Comparison of ENCODE assay signal across 8 cellular contexts in the genomic region with DNA sequence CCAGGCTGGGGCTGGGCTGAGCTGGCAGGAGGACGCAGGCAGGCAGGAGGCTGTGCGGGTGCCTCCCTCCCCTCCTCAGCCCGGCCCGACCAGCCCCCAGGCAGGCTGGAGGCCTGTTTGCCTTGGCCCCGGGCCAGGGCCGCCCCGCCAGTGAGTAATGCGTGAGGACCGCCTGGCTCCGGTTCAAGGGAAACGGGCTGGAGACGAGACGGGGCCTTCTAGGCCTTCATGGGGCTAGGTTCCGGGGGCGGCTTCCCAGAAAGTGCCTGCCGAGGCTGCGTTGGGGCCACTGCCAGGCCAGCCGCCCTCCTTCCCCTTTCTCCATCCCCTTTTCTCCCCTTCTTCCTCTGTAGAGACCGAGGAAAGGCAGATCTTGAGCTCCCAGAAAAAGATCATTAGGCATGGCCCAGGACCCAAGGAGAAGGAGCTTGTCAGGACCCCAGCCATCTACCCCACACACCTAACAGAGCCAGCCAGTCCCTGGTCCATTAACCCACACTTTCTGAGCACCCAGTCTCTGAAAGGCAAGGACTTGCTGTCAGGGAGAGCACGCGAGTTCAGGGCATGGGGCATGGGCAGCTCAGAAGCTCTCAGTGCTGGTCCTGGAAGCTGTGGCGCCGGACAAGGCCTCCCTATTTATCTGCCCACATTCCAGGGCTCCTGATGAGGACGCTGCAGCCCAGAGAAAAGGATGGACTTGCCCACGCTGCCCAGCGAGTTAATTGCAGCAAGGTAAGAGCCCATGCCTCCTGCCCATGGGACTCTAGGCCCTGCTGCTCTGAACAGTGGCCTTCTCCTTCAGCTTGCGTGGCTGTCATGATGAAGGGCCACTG. TPM values are rescaled to one million over a fixed set of nuclear protein-coding genes. Genes with fewer than 3 reads are reported as not detected.
DNase-seq lines count a peak whose midpoint lies in the region; ATAC-seq, FAIRE-seq and TF ChIP-seq lines count a peak whose summit lies in the region.

No MANE protein-coding gene starts in this region.

- 38% methylated on average over 16 of the region's 27 CpGs for WGBS in K562 (ENCODE audit: insufficient coverage, low coverage, missing lambda C conversion rate)

- peaks cover 6% of the 10 kb centered on the region for H3K9me3 Mint-ChIP-seq in CD8-positive, alpha-beta T cell

- intact Hi-C loops in K562 (cut with micrococcal nuclease), result no loop called here
- intact Hi-C loops in CD8-positive, alpha-beta T cell (cut with DNase I, micrococcal nuclease), result no loop called here

- no peak for FAIRE-seq in K562 (lab: Jason Lieb, UNC)

- no peak for TF ChIP-seq EP300 in K562 (IDR thresholded peaks at IDR 0.05; ENCODE audit: low read length)

- ATAC-seq in K562 (peak; percentile 86), HG02588 (IDR thresholded peaks at IDR 0.05; ENCODE audit: unreplicated experiment) (no peak)
- no peak for ATAC-seq in CD8-positive, alpha-beta T cell

- H3K9ac ChIP-seq in K562 (ENCODE audit: insufficient read depth in 1 of 2, low read depth in 2 of 2, low read length in 2 of 2) (peak overlapping the region; percentile 39 to 78; a peak in 3 of 4 replicates), subcutaneous abdominal adipose tissue (ENCODE audit: low read length in 5 of 5) (peak overlapping the region in 2 of 5 donors; percentile 13 to 33)

- no peaks in the 10 kb centered on the region for H3K9me1 ChIP-seq in K562 (ENCODE audit: control insufficient read depth, insufficient read depth, low read length)

- H3K27me3 ChIP-seq in K562 (ENCODE audit: control insufficient read depth in 2 of 2, insufficient read depth in 2 of 2, low read length in 2 of 2) (no peaks in the 10 kb centered on the region), subcutaneous abdominal adipose tissue (ENCODE audit: control insufficient read depth in 5 of 5, insufficient read depth in 4 of 5, low read length in 5 of 5) (no peaks in the 10 kb centered on the region)
- H3K27me3 ChIP-seq in CD8-positive, alpha-beta T cell (ENCODE audit: insufficient read depth, low read length), result no peaks in the 10 kb centered on the region

- peaks cover 10% of the 10 kb centered on the region for H3K4me1 Mint-ChIP-seq in CD8-positive, alpha-beta T cell (ENCODE audit: low read depth)

- TF ChIP-seq POLR2A in K562 (conservative IDR thresholded peaks at IDR 0.05), result no peak

- in situ Hi-C loops in K562 (cut with MboI), result no loop called here

- TF ChIP-seq CTCF in K562 (IDR thresholded peaks at IDR 0.05 in 2 of 3, conservative IDR thresholded peaks at IDR 0.05 in 1 of 3; ENCODE audit: insufficient read depth in 2 of 3, low read depth in 1 of 3, low read length in 3 of 3), result no peak
- no peak for TF ChIP-seq CTCF in CD8-positive, alpha-beta T cell (IDR thresholded peaks at IDR 0.05)

- H4K20me1 ChIP-seq in K562 (replicated peaks; ENCODE audit: control insufficient read depth, insufficient read depth, low read length), result no peaks in the 10 kb centered on the region

- no peak overlapping the region for H3K4me3 Mint-ChIP-seq in CD8-positive, alpha-beta T cell

- peaks cover 15 to 16% of the 10 kb centered on the region in 2 experiments for H3K4me1 ChIP-seq in K562 (replicated peaks in 1 of 2; ENCODE audit: control insufficient read depth in 2 of 2, insufficient read depth in 2 of 2, low read length in 2 of 2)
- H3K4me1 ChIP-seq in subcutaneous abdominal adipose tissue (ENCODE audit: control insufficient read depth in 5 of 5, insufficient read depth in 5 of 5, low read length in 5 of 5), result peaks cover 12 to 30% (median 29%) of the 10 kb centered on the region in 5 donors
- peaks cover 6% of the 10 kb centered on the region for H3K4me1 ChIP-seq in CD8-positive, alpha-beta T cell (ENCODE audit: insufficient read depth, low read length)

- no peaks in the 10 kb centered on the region for H3K36me3 ChIP-seq in K562 (ENCODE audit: control insufficient read depth, insufficient read depth, low read length)
- no peaks in the 10 kb centered on the region for H3K36me3 ChIP-seq in subcutaneous abdominal adipose tissue (ENCODE audit: control insufficient read depth in 5 of 5, insufficient read depth in 5 of 5, low read length in 5 of 5)
- no peaks in the 10 kb centered on the region for H3K36me3 ChIP-seq in CD8-positive, alpha-beta T cell (ENCODE audit: insufficient read depth, low read length)

- peak overlapping the region; percentile 81 for H2AFZ ChIP-seq in K562 (ENCODE audit: low read depth, low read length)

- no peak overlapping the region; the same call in 1 of the 2 replicates for H3K4me2 ChIP-seq in K562 (ENCODE audit: insufficient read depth, low read length)

- H3K36me3 Mint-ChIP-seq in CD8-positive, alpha-beta T cell, result no peaks in the 10 kb centered on the region

- DNase-seq in COLO668 (lab: John Stamatoyannopoulos, UW; ENCODE audit: unreplicated experiment) (peak; percentile 96), NCI-H1436 treated with DMSO at 0.1 percent for 48 hours (lab: John Stamatoyannopoulos, UW) (peak; percentile 39), K562 (ENCODE audit: extremely low read depth in 1 of 4, low spot score in 3 of 4) (peak; percentile 67 to 78 (median 70)), kidney tubule cell (ENCODE audit: low spot score) (peak; percentile 93)
- DNase-seq in CD8-positive, alpha-beta T cell, result no peak
- DNase-seq in activated CD4-positive, alpha-beta T cell treated with anti-CD3 and anti-CD28 coated beads, Interleukin-2, amount 50 U/mL, for 1 hour, result no peak

- 0 out of 4 replicates have a peak, but pooled peaks of 1 of the 2 experiments have one; percentile 11 for TF ChIP-seq RAD21 in K562 (CRISPR knock-in tag; conservative IDR thresholded peaks at IDR 0.05 in 1 of 2, IDR thresholded peaks at IDR 0.05 in 1 of 2)

- no peaks in the 10 kb centered on the region for H3K27me3 Mint-ChIP-seq in CD8-positive, alpha-beta T cell (ENCODE audit: low read depth)

- H3K9me3 ChIP-seq in K562 (replicated peaks; ENCODE audit: control insufficient read depth, insufficient read depth, low read depth, low read length), result no peaks in the 10 kb centered on the region
- H3K9me3 ChIP-seq in subcutaneous abdominal adipose tissue (ENCODE audit: control insufficient read depth in 5 of 5, low read length in 5 of 5), result peaks cover 0 to 19% (median 12%) of the 10 kb centered on the region in 5 donors
- no peaks in the 10 kb centered on the region for H3K9me3 ChIP-seq in CD8-positive, alpha-beta T cell (ENCODE audit: low read length)

- POLR2A ChIA-PET in K562 (lab: Yijun Ruan, JAX), result no interaction called here
- POLR2A ChIA-PET in CD8-positive, alpha-beta T cell (lab: Charles Lee), result no interaction called here

- H3K79me2 ChIP-seq in K562 (ENCODE audit: control insufficient read depth, insufficient read depth, low read length), result no peaks in the 10 kb centered on the region

- CTCF ChIA-PET in K562 (lab: Yijun Ruan, JAX; ENCODE audit: low intra/inter-chr PET ratio), result no interaction called here
- CTCF ChIA-PET in CD8-positive, alpha-beta T cell (lab: Charles Lee), result interaction anchor here (2.7 kb wide), 1 partner anchor 12 kb away, joined by 13 read pairs; no protein-coding TSS in a partner anchor

- H3K27ac ChIP-seq in K562 (ENCODE audit: extremely low read depth, low read depth, low read length) (peak overlapping the region; percentile 41; the same call in 2 of the 3 replicates), subcutaneous abdominal adipose tissue (ENCODE audit: low read depth, low read length) (peak overlapping the region; percentile 59)
- H3K27ac ChIP-seq in CD8-positive, alpha-beta T cell (ENCODE audit: low read depth, low read length), result no peak overlapping the region

- H3K27ac Mint-ChIP-seq in CD8-positive, alpha-beta T cell, result no peak overlapping the region

- H3K4me3 ChIP-seq in K562 (no peak overlapping the region), subcutaneous abdominal adipose tissue (ENCODE audit: low read depth in 1 of 5, low read length in 5 of 5) (peak overlapping the region in 1 of 5 donors; percentile 17)
- no peak overlapping the region for H3K4me3 ChIP-seq in CD8-positive, alpha-beta T cell (ENCODE audit: low read depth, low read length)

- no TSS peak for BruUV-seq in K562 (replicated peaks; lab: Mats Ljungman, UMichigan)

TF ChIP-seq in K562, 482 proteins besides CTCF, POLR2A, EP300 and RAD21 (continues in another document):
- TF ChIP-seq SMAD2 (IDR thresholded peaks at IDR 0.05; ENCODE audit: low read depth, low read length), result no peak
- no peak for TF ChIP-seq ZNF77 (CRISPR knock-in tag; IDR thresholded peaks at IDR 0.05)
- no peak for TF ChIP-seq ZFPM2 (CRISPR knock-in tag; IDR thresholded peaks at IDR 0.05)

RNA-seq across cellular contexts. Expression of a gene that starts 48.5 kb away (rescaled TPM):
- total RNA-seq in K562 (2011; cell fraction: chromatin; rRNA removed; ENCODE audit: low replicate concordance), result 2.6 and 6.2 TPM in 2 replicates
- 3.9 and 7.0 TPM in 2 replicates for total RNA-seq in K562 (2011; cell fraction: nucleolus; rRNA removed)
- 3.3 and 4.1 TPM in 2 replicates for total RNA-seq in K562 (2011; cell fraction: nucleoplasm; rRNA removed)
- total RNA-seq in K562 (2014; rRNA removed) (2.9 and 3.0 TPM in 2 replicates), K562 (2014; rRNA removed; fragmentation: Illumina TruSeq; extraction: Trizol) (1.1 and 1.3 TPM in 2 replicates), K562 (2015; rRNA removed; fragmentation: Illumina TruSeq; extraction: Trizol) (0.90 and 0.94 TPM in 2 replicates), K562 (2021) (2.1 and 2.5 TPM in 2 replicates)
- polyA plus RNA-seq in K562 (2011; rRNA removed) (1.8 TPM in 2 replicates), K562 (2014; fragmentation: Illumina TruSeq; extraction: Trizol) (1.4 and 1.6 TPM in 2 replicates), K562 (2014; fragmentation: Nextera tagmentation; extraction: Ambion mirVana) (under 1 TPM; 0.13 to 0.23 TPM), K562 (2014; rRNA removed) (1.8 and 2.9 TPM in 2 replicates)
- polyA plus RNA-seq in K562 (2011; cell fraction: cytosol; rRNA removed), result 3.3 and 3.7 TPM in 2 replicates
- polyA plus RNA-seq in K562 (2011; cell fraction: nucleus; rRNA removed), result 4.6 and 5.7 TPM in 2 replicates
- polyA plus RNA-seq in K562 (2012), result 1.7 and 4.1 TPM in 2 replicates
- 3.4 and 3.7 TPM in 2 replicates for polyA minus RNA-seq in K562 (2011; rRNA and poly(A)+ RNA removed)
- 2.0 and 4.6 TPM in 2 replicates for polyA minus RNA-seq in K562 (2011; cell fraction: cytosol; rRNA and poly(A)+ RNA removed)
- 3.8 and 4.7 TPM in 2 replicates for polyA minus RNA-seq in K562 (2011; cell fraction: nucleus; rRNA and poly(A)+ RNA removed)
- total RNA-seq in CD8-positive, alpha-beta T cell, result 100 to 1,000 TPM; 227 to 236 TPM

Comparison
In these comparisons a context has a peak if more than half of its experiments do, and no peak if none do; other contexts are left out.
1. DNase-seq: peak in COLO668 (single experiment), NCI-H1436 treated with DMSO at 0.1 percent for 48 hours (single experiment), K562 (4 of 4) and kidney tubule cell (single experiment); none in CD8-positive, alpha-beta T cell (0 of 7) and activated CD4-positive, alpha-beta T cell treated with anti-CD3 and anti-CD28 coated beads, Interleukin-2, amount 50 U/mL, for 1 hour (single experiment).
2. RNA of a gene that starts 48.5 kb away (total RNA-seq): 227 to 236 TPM in CD8-positive, alpha-beta T cell; 0.90 to 7.0 TPM in K562; every median in the first group is over 10 times any median in the second.